Comparison of ENCODE assay signal across 30 cellular contexts in the genomic region with DNA sequence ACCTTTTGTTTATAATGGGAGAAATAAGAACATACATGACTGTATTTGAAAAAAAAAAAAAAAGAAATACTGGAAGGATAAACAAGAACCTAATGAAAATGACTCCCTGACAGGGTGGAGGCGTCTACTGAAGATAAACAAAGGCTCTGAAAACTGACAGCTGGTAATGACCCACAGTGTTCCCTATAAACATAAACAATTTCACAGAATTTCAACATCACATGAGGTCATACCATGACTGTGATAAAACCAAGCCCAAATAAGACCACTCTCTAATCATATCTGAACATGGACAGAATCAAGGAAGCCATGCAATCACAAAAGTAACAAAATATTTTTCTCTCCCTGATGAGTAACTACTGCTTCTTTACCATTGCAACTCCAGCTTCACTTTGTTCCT.
DNase-seq lines count a peak whose midpoint lies in the region; TF ChIP-seq lines count a peak whose summit lies in the region.
"Had no signal": no experiment of that assay in that cellular context is flagged by ENCODE, and none has a peak within 500 bp of the region (broad histone marks: within the 10 kb centered on the region; RNA-seq: fewer than 3 reads in every experiment).

No MANE protein-coding gene starts in this region.

- H3K4me1 Mint-ChIP-seq in nephron: peaks cover 27% of the 10 kb centered on the region
- H3K4me1 Mint-ChIP-seq in activated CD4-positive, alpha-beta memory T cell treated with anti-CD3 and anti-CD28 coated beads for 36 hours (ENCODE audit: low read depth): no peaks in the 10 kb centered on the region
- H3K4me1 Mint-ChIP-seq: activated CD4-positive, alpha-beta T cell treated with anti-CD3 and anti-CD28 coated beads for 36 hours; stimulated activated naive B cell treated with anti-CD40 and anti-IgM and Interleukin-4, amounts not matched to agents 10 μg/mL and 1 μg/mL and 100 μg/mL, for 72 hours had no signal

- no peak overlapping the region for H3K4me3 ChIP-seq in fibroblast of mammary gland (ENCODE audit: control insufficient read depth, low read depth, low read length)
- H3K4me3 ChIP-seq: cardiac muscle cell, coronary artery, skin epidermis had no signal

- no peaks in the 10 kb centered on the region for H3K27me3 Mint-ChIP-seq in nephron (ENCODE audit: low read depth)
- H3K27me3 Mint-ChIP-seq in activated CD4-positive, alpha-beta memory T cell treated with anti-CD3 and anti-CD28 coated beads for 36 hours: peaks cover 12% of the 10 kb centered on the region
- H3K27me3 Mint-ChIP-seq: type B pancreatic cell had no signal

- peak overlapping the region; percentile 6 to 54 (median 31) for H3K27ac Mint-ChIP-seq in nephron
- H3K27ac Mint-ChIP-seq in activated CD4-positive, alpha-beta memory T cell treated with anti-CD3 and anti-CD28 coated beads for 36 hours: no peak overlapping the region
- H3K27ac Mint-ChIP-seq: activated CD4-positive, alpha-beta T cell treated with anti-CD3 and anti-CD28 coated beads for 36 hours; activated naive CD4-positive, alpha-beta T cell treated with anti-CD3 and anti-CD28 coated beads, Interleukin-2, amount 50 U/mL, for 72 hours; activated T-helper 2 cell treated with anti-CD3 and anti-CD28 coated beads, Interferon-gamma antibody, Interleukin-2, Interleukin-4, amounts not matched to agents 10 μg/mL and 5 μg/mL and 100 μg/mL, durations not matched to agents 14 hours and 24 hours and 36 hours; HFFc6; stimulated activated naive B cell treated with anti-CD40 and anti-IgM and Interleukin-4, amounts not matched to agents 10 μg/mL and 1 μg/mL and 100 μg/mL, for 72 hours; type B pancreatic cell had no signal

- DNase-seq in HCEC 1CT (peak; percentile 78), NCI-H460 (ENCODE audit: extremely low read depth, low read depth) (peak; percentile 72), fibroblast of mammary gland (ENCODE audit: low read depth) (peak; percentile 68), NCI-H1105 (lab: John Stamatoyannopoulos, UW) (no peak), DMS79 (lab: John Stamatoyannopoulos, UW) (no peak)
- DNase-seq in activated CD4-positive, alpha-beta memory T cell treated with anti-CD3 and anti-CD28 coated beads for 36 hours: no peak
- DNase-seq: activated CD4-positive, alpha-beta T cell treated with anti-CD3 and anti-CD28 coated beads for 36 hours; aorta; C1 segment of cervical spinal cord; COR-L47; effector CD8-positive, alpha-beta T cell; GF-D8; HFFc6; hippocampal formation; KBM-7; left cardiac atrium; NCI-H1417; NCI-H2029; NCI-H69; SIG-M5; stimulated activated naive B cell treated with anti-CD40 and anti-IgM and Interleukin-4, amounts not matched to agents 10 μg/mL and 1 μg/mL and 100 μg/mL, for 72 hours; SW 1271; T-helper 9 cell had no signal

- TF ChIP-seq CTCF in fibroblast of mammary gland (conservative IDR thresholded peaks at IDR 0.05; ENCODE audit: control insufficient read depth, insufficient read depth, low read depth, low read length): no peak
- TF ChIP-seq CTCF in nephron (IDR thresholded peaks at IDR 0.05; ENCODE audit: unreplicated experiment in 3 of 3): no peak

- CTCF ChIA-PET in activated CD4-positive, alpha-beta memory T cell treated with anti-CD3 and anti-CD28 coated beads for 36 hours (lab: Charles Lee): no interaction called here

- POLR2A ChIA-PET in activated CD4-positive, alpha-beta memory T cell treated with anti-CD3 and anti-CD28 coated beads for 36 hours (lab: Charles Lee): no interaction called here

- no peaks in the 10 kb centered on the region for H3K36me3 Mint-ChIP-seq in nephron (ENCODE audit: low read depth)
- no peaks in the 10 kb centered on the region for H3K36me3 Mint-ChIP-seq in activated CD4-positive, alpha-beta memory T cell treated with anti-CD3 and anti-CD28 coated beads for 36 hours
- H3K36me3 Mint-ChIP-seq: activated naive CD4-positive, alpha-beta T cell treated with anti-CD3 and anti-CD28 coated beads, Interleukin-2, amount 50 U/mL, for 72 hours; stimulated activated naive B cell treated with anti-CD40 and anti-IgM and Interleukin-4, amounts not matched to agents 10 μg/mL and 1 μg/mL and 100 μg/mL, for 72 hours; type B pancreatic cell had no signal

- no peaks in the 10 kb centered on the region for H3K9me3 Mint-ChIP-seq in nephron
- no peaks in the 10 kb centered on the region for H3K9me3 Mint-ChIP-seq in activated CD4-positive, alpha-beta memory T cell treated with anti-CD3 and anti-CD28 coated beads for 36 hours
- H3K9me3 Mint-ChIP-seq: activated naive CD4-positive, alpha-beta T cell treated with anti-CD3 and anti-CD28 coated beads, Interleukin-2, amount 50 U/mL, for 72 hours; activated T-helper 2 cell treated with anti-CD3 and anti-CD28 coated beads, Interferon-gamma antibody, Interleukin-2, Interleukin-4, amounts not matched to agents 10 μg/mL and 5 μg/mL and 100 μg/mL, durations not matched to agents 14 hours and 24 hours and 36 hours; HFFc6; type B pancreatic cell had no signal

- intact Hi-C loops in activated CD4-positive, alpha-beta memory T cell treated with anti-CD3 and anti-CD28 coated beads for 36 hours (cut with micrococcal nuclease): no loop called here

- H3K4me3 Mint-ChIP-seq in nephron: no peak overlapping the region
- H3K4me3 Mint-ChIP-seq in activated CD4-positive, alpha-beta memory T cell treated with anti-CD3 and anti-CD28 coated beads for 36 hours: no peak overlapping the region
- H3K4me3 Mint-ChIP-seq: activated CD4-positive, alpha-beta T cell treated with anti-CD3 and anti-CD28 coated beads for 36 hours; HFFc6; stimulated activated naive B cell treated with anti-CD40 and anti-IgM and Interleukin-4, amounts not matched to agents 10 μg/mL and 1 μg/mL and 100 μg/mL, for 72 hours; type B pancreatic cell had no signal

Comparison
In these comparisons a context has a peak if more than half of its experiments do, and no peak if none do; other contexts are left out.
1. DNase-seq: peak in HCEC 1CT (single experiment), NCI-H460 (single experiment) and fibroblast of mammary gland (single experiment); none in NCI-H1105 (single experiment), activated CD4-positive, alpha-beta memory T cell treated with anti-CD3 and anti-CD28 coated beads for 36 hours (single experiment) and DMS79 (single experiment).